ENCODE assay signal across 1 cellular context in genomic region chr20:9517297-9518134, GRCh38.
TF ChIP-seq lines count a peak whose summit lies in the region.

No MANE protein-coding gene starts in this region.

TF ChIP-seq in WTC11, 78 proteins besides CTCF, POLR2A, EP300 and RAD21 (continued from another document):
- TF ChIP-seq ZNF425 (CRISPR knock-in tag; conservative IDR thresholded peaks at IDR 0.05) (no peak), ATF3 (CRISPR knock-in tag; conservative IDR thresholded peaks at IDR 0.05) (no peak), HMGA2 (CRISPR knock-in tag; IDR thresholded peaks at IDR 0.05) (no peak), RORB (CRISPR knock-in tag; IDR thresholded peaks at IDR 0.05) (no peak)
TF ChIP-seq in WTC11: peak in this region for 0.
